ENCODE assay signal across 9 cellular contexts in the genomic region with DNA sequence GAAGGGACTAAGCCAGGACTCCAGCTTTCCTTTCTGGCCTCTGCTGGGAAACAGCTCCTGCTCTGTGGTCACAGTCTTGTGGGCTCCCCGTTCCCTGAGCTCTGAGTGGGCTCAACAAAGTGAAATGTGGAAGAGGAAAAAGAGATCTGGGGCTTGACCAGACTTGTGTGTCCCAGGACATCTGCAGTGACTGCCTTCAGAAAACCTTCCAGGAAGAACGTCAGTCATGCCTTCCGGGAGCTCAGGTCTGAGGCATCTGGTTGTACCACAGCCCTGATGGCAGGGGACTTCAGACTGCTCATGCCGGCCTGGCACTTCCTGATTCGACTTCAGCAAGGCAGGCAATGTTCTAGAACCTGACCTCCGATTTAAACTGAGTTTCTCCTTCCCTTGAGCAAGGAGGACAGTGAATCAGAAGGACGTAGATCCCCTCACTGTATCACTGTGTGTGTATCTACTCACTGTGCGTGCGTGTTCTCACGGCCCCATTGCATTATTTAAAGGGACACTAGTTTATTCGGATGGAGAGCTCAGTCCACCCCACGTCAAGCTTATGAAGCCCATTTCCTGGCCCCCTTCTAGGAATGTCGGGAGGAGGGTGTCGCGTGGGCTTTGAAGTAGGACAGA. TPM values are rescaled to one million over a fixed set of nuclear protein-coding genes. Genes with fewer than 3 reads are reported as not detected.
A peak's percentile ranks its signal among the peaks of the same experiment; 100 is the strongest.
DNase-seq lines count a peak whose midpoint lies in the region; ATAC-seq and TF ChIP-seq lines count a peak whose summit lies in the region.
"Had no signal": no experiment of that assay in that cellular context is flagged by ENCODE, and none has a peak within 500 bp of the region (broad histone marks: within the 10 kb centered on the region; RNA-seq: fewer than 3 reads in every experiment).

No MANE protein-coding gene starts in this region.

- H3K4me2 ChIP-seq in GM23248 (ENCODE audit: unreplicated experiment) (peak overlapping the region; percentile 89), hepatocyte (peak overlapping the region; percentile 92)

- peaks cover 0 to 2% of the 10 kb centered on the region in 2 donors for H3K9me3 Mint-ChIP-seq in activated T-cell treated with anti-CD3 and anti-CD28 coated beads, Interleukin-2, amount 50 U/mL, for 72 hours

- WGBS in GM23248 (ENCODE audit: low coverage in 1 of 2, low lambda C conversion rate in 2 of 2, missing lambda C conversion rate in 2 of 2), 2 experiments, result 8 to 10% methylated on average over 15 of the region's 15 CpGs
- WGBS in hepatocyte (ENCODE audit: low lambda C conversion rate, missing lambda C conversion rate), result 34% methylated on average over 15 of the region's 15 CpGs

- peaks cover 23% of the 10 kb centered on the region for H3K27me3 Mint-ChIP-seq in activated T-cell treated with anti-CD3 and anti-CD28 coated beads, Interleukin-2, amount 50 U/mL, for 72 hours (ENCODE audit: low read depth)

- H3K9me3 ChIP-seq in GM23248 (ENCODE audit: low read depth) (no peaks in the 10 kb centered on the region), hepatocyte (ENCODE audit: low read depth) (no peaks in the 10 kb centered on the region)
- H3K9me3 ChIP-seq: adrenal gland had no signal

- H4K20me1 ChIP-seq in GM23248 (ENCODE audit: insufficient read depth), result no peaks in the 10 kb centered on the region
- H4K20me1 ChIP-seq in hepatocyte (ENCODE audit: insufficient read depth, poor library complexity, severe bottlenecking), result no peaks in the 10 kb centered on the region

- H3K9me2 ChIP-seq in GM23248 (ENCODE audit: insufficient read depth), result no peaks in the 10 kb centered on the region
- H3K9me2 ChIP-seq in hepatocyte (replicated peaks; ENCODE audit: insufficient read depth), result no peaks in the 10 kb centered on the region

- no peak for TF ChIP-seq CTCF in hepatocyte (IDR thresholded peaks at IDR 0.05; ENCODE audit: poor library complexity)

- no peaks in the 10 kb centered on the region for H3K36me3 ChIP-seq in GM23248 (ENCODE audit: low read depth)
- no peaks in the 10 kb centered on the region for H3K36me3 ChIP-seq in hepatocyte (replicated peaks; ENCODE audit: insufficient read depth, low read depth)
- H3K36me3 ChIP-seq: adrenal gland had no signal

- ATAC-seq in activated T-cell treated with anti-CD3 and anti-CD28 coated beads, Interleukin-2, amount 50 U/mL, for 72 hours (replicated peaks in 1 of 2), result peak; percentile 68 to 71

- no peaks in the 10 kb centered on the region for H3K27me3 ChIP-seq in GM23248 (replicated peaks; ENCODE audit: insufficient read depth)
- H3K27me3 ChIP-seq in hepatocyte, result peaks cover 27% of the 10 kb centered on the region
- H3K27me3 ChIP-seq: adrenal gland had no signal

- peaks cover 1 to 4% of the 10 kb centered on the region in 2 donors for H3K36me3 Mint-ChIP-seq in activated T-cell treated with anti-CD3 and anti-CD28 coated beads, Interleukin-2, amount 50 U/mL, for 72 hours (ENCODE audit: insufficient read depth in 2 of 2)

- H3K4me3 ChIP-seq in GM23248 (peak overlapping the region; percentile 74), hepatocyte (peak overlapping the region; percentile 64), skin epidermis (peak overlapping the region; percentile 17 to 63 (median 43))

- H3K79me2 ChIP-seq in GM23248 (ENCODE audit: insufficient read depth), result no peaks in the 10 kb centered on the region
- H3K79me2 ChIP-seq in hepatocyte, result no peaks in the 10 kb centered on the region

- H2AFZ ChIP-seq in GM23248, result peak overlapping the region; percentile 95
- H2AFZ ChIP-seq in hepatocyte, result peak overlapping the region; percentile 56

- H3K4me1 ChIP-seq in GM23248 (ENCODE audit: insufficient read depth) (peaks cover 8% of the 10 kb centered on the region; the same call in 1 of the 2 replicates), hepatocyte (ENCODE audit: insufficient read depth) (no peaks in the 10 kb centered on the region)
- H3K4me1 ChIP-seq: adrenal gland had no signal

- peak overlapping the region; percentile 64 to 72 for H3K4me3 Mint-ChIP-seq in activated T-cell treated with anti-CD3 and anti-CD28 coated beads, Interleukin-2, amount 50 U/mL, for 72 hours

- peaks cover 2% of the 10 kb centered on the region for H3K4me1 Mint-ChIP-seq in activated T-cell treated with anti-CD3 and anti-CD28 coated beads, Interleukin-2, amount 50 U/mL, for 72 hours (ENCODE audit: low read depth)

- in situ Hi-C loops in GM23248 (cut with MboI), result no loop called here

- H3K9ac ChIP-seq in GM23248, result peak overlapping the region; percentile 70

- H3K27ac ChIP-seq in GM23248 (no peak overlapping the region), hepatocyte (no peak overlapping the region), skin epidermis (peak overlapping the region in 16 of 21 experiments; percentile 1 to 77 (median 50))

- no peaks in the 10 kb centered on the region for H3F3A ChIP-seq in GM23248 (ENCODE audit: insufficient read depth)

- H3K27ac Mint-ChIP-seq in activated T-cell treated with anti-CD3 and anti-CD28 coated beads, Interleukin-2, amount 50 U/mL, for 72 hours, result no peak overlapping the region

- DNase-seq in 8988T (peak; percentile 53), GM23248 (peak; percentile 76), hepatocyte (ENCODE audit: low spot score) (no peak), ureter (ENCODE audit: low spot score) (no peak), NCI-H1092 treated with DMSO at 0.1 percent for 48 hours (lab: John Stamatoyannopoulos, UW) (no peak)
- DNase-seq in activated T-cell treated with anti-CD3 and anti-CD28 coated beads, Interleukin-2, amount 50 U/mL, for 72 hours, result no peak
- no peak for DNase-seq in stimulated activated CD4-positive, alpha-beta T cell treated with anti-CD3 and anti-CD28 coated beads, Interleukin-2, amount 100 ng/mL, for 48 hours

RNA-seq across cellular contexts. Expression of gene FBLN7, which starts 0.6 kb away (rescaled TPM):
- total RNA-seq in GM23248 (2014; rRNA removed; shearing (Covaris generic)), result 0.11 and 0.13 TPM in 2 replicates
- polyA plus RNA-seq in GM23248 (2016; fragmentation: Nextera tagmentation; extraction: Ambion mirVana) (1.6 and 1.8 TPM in 2 replicates), hepatocyte (1.5 and 1.7 TPM in 2 replicates)
- total RNA-seq in activated T-cell treated with anti-CD3 and anti-CD28 coated beads, Interleukin-2, amount 50 U/mL, for 72 hours, result 10 to 100 TPM; 22.3 to 30.6 TPM
- total RNA-seq in hepatocyte (1.1 and 1.6 TPM in 2 replicates), ureter (8.9 TPM)

Comparison
In these comparisons a context has a peak if more than half of its experiments do, and no peak if none do; other contexts are left out.
1. DNase-seq: peak in 8988T (single experiment) and GM23248 (single experiment); none in activated T-cell treated with anti-CD3 and anti-CD28 coated beads, Interleukin-2, amount 50 U/mL, for 72 hours (0 of 2), hepatocyte (single experiment), ureter (single experiment), NCI-H1092 treated with DMSO at 0.1 percent for 48 hours (single experiment) and stimulated activated CD4-positive, alpha-beta T cell treated with anti-CD3 and anti-CD28 coated beads, Interleukin-2, amount 100 ng/mL, for 48 hours (0 of 2).
2. H3K27ac ChIP-seq: peak in skin epidermis (16 of 21); none in GM23248 (single experiment) and hepatocyte (single experiment).
3. Peak in every context shown above with its lines, with median percentiles within 50 percentile points of each other: H3K4me3 ChIP-seq.